ENCODE assay signal across 7 cellular contexts in the genomic region with DNA sequence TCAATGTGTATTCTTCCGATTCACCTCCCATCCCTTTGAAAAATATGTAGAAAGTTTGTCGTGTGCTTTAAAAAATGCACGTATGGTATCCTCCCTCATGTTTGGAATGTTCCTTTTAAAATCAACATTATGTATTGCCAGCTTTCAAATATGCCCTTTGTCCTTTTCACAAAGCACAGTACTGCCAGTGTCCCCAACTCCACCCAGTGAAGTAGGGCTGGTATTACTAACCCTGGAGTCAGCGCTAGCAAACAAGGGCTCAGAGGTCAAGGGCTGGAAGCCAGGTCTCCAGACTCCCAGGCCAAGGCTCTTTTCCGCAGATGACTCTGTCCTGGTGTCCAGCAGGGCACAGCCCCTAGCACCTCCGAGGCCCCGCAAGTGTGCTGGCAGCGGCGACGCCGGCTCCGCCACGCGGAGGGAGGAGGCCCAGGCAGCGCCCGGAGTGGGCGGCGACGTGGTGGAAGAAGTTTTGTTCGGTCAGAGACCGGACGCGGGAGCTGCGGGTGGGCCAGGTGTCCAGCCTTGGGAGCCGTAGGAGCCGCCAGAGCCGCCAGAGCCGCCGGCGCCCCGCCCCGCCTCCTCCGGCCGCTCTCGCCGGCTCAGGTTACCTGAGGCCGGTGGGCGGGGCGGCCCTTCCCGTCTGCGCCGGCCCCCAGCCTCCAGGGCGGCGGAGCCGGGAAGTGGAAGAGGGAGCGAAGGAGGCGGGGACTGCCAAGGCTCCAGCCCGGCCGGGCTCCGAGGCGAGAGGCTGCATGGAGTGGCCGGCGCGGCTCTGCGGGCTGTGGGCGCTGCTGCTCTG. TPM values are rescaled to one million over a fixed set of nuclear protein-coding genes. Genes with fewer than 3 reads are reported as not detected.
A peak's percentile ranks its signal among the peaks of the same experiment; 100 is the strongest.
DNase-seq lines count a peak whose midpoint lies in the region; ATAC-seq and TF ChIP-seq lines count a peak whose summit lies in the region.

Gene IL13RA1, plus strand, starts transcription at position 720 of the 799 bp plus-strand sequence. Its CDS starts 33 bp downstream, at position 753.

- peak within 1 kb of the TSS; percentile 47 for H3K9ac ChIP-seq in endodermal cell (ENCODE audit: extremely low read depth, low read length, poor library complexity, severe bottlenecking)

- no peaks in the 10 kb centered on the region for H3K4me1 ChIP-seq in endodermal cell (ENCODE audit: control insufficient read depth, insufficient read depth, low read length)

- H3K36me3 Mint-ChIP-seq in activated B cell treated with CpG ODN at 0.5 μM for 24 hours (ENCODE audit: low read depth) (no peaks in the 10 kb centered on the region), endodermal cell (ENCODE audit: low read depth) (no peaks in the 10 kb centered on the region), memory B cell (no peaks in the 10 kb centered on the region)

- TF ChIP-seq CTCF in activated B cell treated with CpG ODN at 0.5 μM for 24 hours (IDR thresholded peaks at IDR 0.05): no peak
- TF ChIP-seq CTCF in endodermal cell (conservative IDR thresholded peaks at IDR 0.05): no peak

- H3K27ac Mint-ChIP-seq in activated B cell treated with CpG ODN at 0.5 μM for 24 hours (peak within 1 kb of the TSS; percentile 59), endodermal cell (peak within 1 kb of the TSS; percentile 72), memory B cell (peak within 1 kb of the TSS; percentile 81)

- intact Hi-C loops in activated B cell treated with CpG ODN at 0.5 μM for 24 hours (cut with micrococcal nuclease): loop anchor here (2.0 kb wide), 1 partner anchor 44 kb away; no protein-coding TSS in a partner anchor

- peak within 1 kb of the TSS; percentile 47 for H3K27ac ChIP-seq in endodermal cell (ENCODE audit: low read depth, low read length)

- no peaks in the 10 kb centered on the region for H3K9me3 Mint-ChIP-seq in activated B cell treated with CpG ODN at 0.5 μM for 24 hours
- peaks cover 51% of the 10 kb centered on the region for H3K9me3 Mint-ChIP-seq in endodermal cell
- no peaks in the 10 kb centered on the region for H3K9me3 Mint-ChIP-seq in memory B cell

- peak within 1 kb of the TSS; percentile 81 for H3K4me3 ChIP-seq in endodermal cell (ENCODE audit: low read length)

- 7% methylated on average over 55 of the region's 56 CpGs; no CpG with 5 or more reads in 1 of the 2 experiments for WGBS in endodermal cell (ENCODE audit: insufficient coverage in 1 of 2, insufficient read length in 1 of 2), 2 experiments

- H3K4me1 Mint-ChIP-seq in activated B cell treated with CpG ODN at 0.5 μM for 24 hours (peaks cover 71% of the 10 kb centered on the region), endodermal cell (peaks cover 33% of the 10 kb centered on the region), memory B cell (peaks cover 39% of the 10 kb centered on the region)

- peaks cover 6% of the 10 kb centered on the region for H3K9me3 ChIP-seq in endodermal cell (ENCODE audit: control insufficient read depth, low read length)

- H3K4me3 Mint-ChIP-seq in activated B cell treated with CpG ODN at 0.5 μM for 24 hours (peak within 1 kb of the TSS; percentile 81), endodermal cell (peak within 1 kb of the TSS; percentile 70), memory B cell (peak within 1 kb of the TSS; percentile 72)

- peak; percentile 58 for ATAC-seq in HG02759 (IDR thresholded peaks at IDR 0.05; ENCODE audit: unreplicated experiment)
- peak; percentile 21 for ATAC-seq in activated B cell treated with CpG ODN at 0.5 μM for 24 hours (ENCODE audit: low read depth)
- ATAC-seq in memory B cell (ENCODE audit: low read depth): peak; percentile 33

- H3K27me3 ChIP-seq in endodermal cell (ENCODE audit: control insufficient read depth, insufficient read depth, low read length, poor library complexity, severe bottlenecking): no peaks in the 10 kb centered on the region

- no peaks in the 10 kb centered on the region for H3K27me3 Mint-ChIP-seq in activated B cell treated with CpG ODN at 0.5 μM for 24 hours
- H3K27me3 Mint-ChIP-seq in endodermal cell (ENCODE audit: insufficient read depth): peaks cover 1% of the 10 kb centered on the region
- H3K27me3 Mint-ChIP-seq in memory B cell: no peaks in the 10 kb centered on the region

- CTCF ChIA-PET in activated B cell treated with CpG ODN at 0.5 μM for 24 hours (lab: Charles Lee): no interaction called here

- H3K36me3 ChIP-seq in endodermal cell (ENCODE audit: control insufficient read depth, insufficient read depth, low read length): no peaks in the 10 kb centered on the region

- POLR2A ChIA-PET in activated B cell treated with CpG ODN at 0.5 μM for 24 hours (lab: Charles Lee): interaction anchor here (0.6 kb wide), 1 partner anchor 25 kb away, joined by 3 read pairs; no protein-coding TSS in a partner anchor

- DNase-seq in GM04504 (ENCODE audit: low read depth) (peak; percentile 69), NCI-H2081 treated with DMSO at 0.1 percent for 48 hours (lab: John Stamatoyannopoulos, UW) (peak; percentile 65), activated B cell treated with CpG ODN at 0.5 μM for 24 hours (peak; percentile 32), endodermal cell (peak; percentile 91), memory B cell (ENCODE audit: low spot score in 2 of 2) (peak in 1 of 2 donors; percentile 32), stromal cell of bone marrow (ENCODE audit: low read depth) (peak; percentile 66)

RNA-seq across cellular contexts. Expression of gene IL13RA1, which starts in this region (rescaled TPM):
- total RNA-seq in activated B cell treated with CpG ODN at 0.5 μM for 24 hours (13.9 and 15.0 TPM in 2 replicates), endodermal cell (10 to 100 TPM; 27.8 to 32.9 TPM)
- 16.5 TPM for polyA plus RNA-seq in endodermal cell (2013, experiment 1 of 2)
- polyA plus RNA-seq in endodermal cell (2013, experiment 2 of 2): 17.6 TPM
